Comparison of ENCODE assay signal across 2 cellular contexts in genomic region chr4:188452097-188452496, GRCh38.
TF ChIP-seq lines count a peak whose summit lies in the region.

No MANE protein-coding gene starts in this region.

TF ChIP-seq in HCT116, 20 proteins besides CTCF, POLR2A, EP300 and RAD21 (continued from another document):
- TF ChIP-seq ZBTB33 (IDR thresholded peaks at IDR 0.05; ENCODE audit: extremely low read depth, insufficient replicate concordance, low read length) (no peak), SRF (IDR thresholded peaks at IDR 0.05; ENCODE audit: low read depth) (no peak), EGR1 (IDR thresholded peaks at IDR 0.05; ENCODE audit: low read depth) (no peak), TCF7L2 (IDR thresholded peaks at IDR 0.05; ENCODE audit: borderline replicate concordance, extremely low read depth, insufficient read depth, insufficient read length) (no peak), YY1 (IDR thresholded peaks at IDR 0.05; ENCODE audit: extremely low read depth, insufficient replicate concordance, low read depth, low read length) (no peak)

TF ChIP-seq in WTC11, 78 proteins besides CTCF, POLR2A, EP300 and RAD21 (continued from another document):
- TF ChIP-seq MYBL2 (CRISPR knock-in tag; IDR thresholded peaks at IDR 0.05) (no peak), TEAD4 (CRISPR knock-in tag; IDR thresholded peaks at IDR 0.05) (peak; percentile 64; the same call in 1 of the 2 replicates)
- TF ChIP-seq, protein P1, sequence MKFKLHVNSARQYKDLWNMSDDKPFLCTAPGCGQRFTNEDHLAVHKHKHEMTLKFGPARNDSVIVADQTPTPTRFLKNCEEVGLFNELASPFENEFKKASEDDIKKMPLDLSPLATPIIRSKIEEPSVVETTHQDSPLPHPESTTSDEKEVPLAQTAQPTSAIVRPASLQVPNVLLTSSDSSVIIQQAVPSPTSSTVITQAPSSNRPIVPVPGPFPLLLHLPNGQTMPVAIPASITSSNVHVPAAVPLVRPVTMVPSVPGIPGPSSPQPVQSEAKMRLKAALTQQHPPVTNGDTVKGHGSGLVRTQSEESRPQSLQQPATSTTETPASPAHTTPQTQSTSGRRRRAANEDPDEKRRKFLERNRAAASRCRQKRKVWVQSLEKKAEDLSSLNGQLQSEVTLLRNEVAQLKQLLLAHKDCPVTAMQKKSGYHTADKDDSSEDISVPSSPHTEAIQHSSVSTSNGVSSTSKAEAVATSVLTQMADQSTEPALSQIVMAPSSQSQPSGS (CRISPR knock-in tag; IDR thresholded peaks at IDR 0.05; ENCODE audit: borderline replicate concordance, low read depth): no peak
TF ChIP-seq in WTC11: peak in this region for 2.
